ENCODE assay signal across 9 cellular contexts in the genomic region with DNA sequence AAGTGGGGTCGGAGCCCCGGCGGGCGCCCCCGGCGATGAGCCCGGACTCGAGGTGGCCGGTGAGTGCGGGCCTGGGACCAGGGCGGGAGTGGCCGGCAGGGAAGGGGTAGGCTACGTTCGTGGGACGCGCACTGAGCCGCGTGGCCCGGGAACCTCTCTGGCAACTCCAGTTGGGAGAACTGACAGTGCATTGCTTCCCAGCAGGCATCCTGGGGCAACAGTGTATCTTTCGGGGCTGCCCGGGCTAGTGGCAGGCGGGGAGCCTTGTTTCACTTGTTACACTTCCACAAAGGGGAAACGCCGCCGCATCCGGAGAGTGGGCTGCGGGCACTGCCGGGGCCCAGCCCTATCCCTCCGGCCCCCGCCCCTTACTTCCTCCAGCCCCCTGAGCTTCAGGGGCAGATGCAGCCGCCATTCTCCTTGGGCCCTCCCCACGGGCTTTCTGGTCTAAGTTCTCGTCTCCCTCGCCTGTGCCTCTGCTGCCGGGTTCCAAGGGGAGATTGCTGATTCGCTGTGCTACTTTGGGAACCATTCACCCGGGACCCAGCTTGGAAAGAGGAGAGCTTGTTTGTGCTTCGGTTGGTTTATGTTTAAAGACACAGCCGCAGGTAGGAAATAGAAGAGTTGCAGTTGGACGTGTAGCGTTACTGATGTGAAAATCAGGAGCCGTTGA. TPM values are rescaled to one million over a fixed set of nuclear protein-coding genes. Genes with fewer than 3 reads are reported as not detected.
DNase-seq lines count a peak whose midpoint lies in the region; ATAC-seq, FAIRE-seq and TF ChIP-seq lines count a peak whose summit lies in the region.
"Had no signal": no experiment of that assay in that cellular context is flagged by ENCODE, and none has a peak within 500 bp of the region (broad histone marks: within the 10 kb centered on the region; RNA-seq: fewer than 3 reads in every experiment).

No MANE protein-coding gene starts in this region.

- DNase-seq in GM06990 (ENCODE audit: extremely low read depth, insufficient read length) (peak; percentile 55), SK-N-MC (ENCODE audit: low read depth, low spot score) (no peak), body of pancreas (peak in 3 of 4 donors; percentile 17 to 27 (median 17)), keratinocyte (ENCODE audit: low read depth, low spot score) (no peak), NCI-H146 (lab: John Stamatoyannopoulos, UW) (no peak), DMS153 (lab: John Stamatoyannopoulos, UW) (no peak)
- DNase-seq in stimulated activated CD8-positive, alpha-beta memory T cell treated with anti-CD3 and anti-CD28 coated beads, Interleukin-12 subunit alpha, Interleukin-12 subunit beta, amount 100 ng/mL, for 4 hours (ENCODE audit: low read depth), result peak; percentile 24

- H3K27ac ChIP-seq in SK-N-MC (no peak overlapping the region), body of pancreas (peak overlapping the region in 3 of 4 donors; percentile 90 to 98 (median 95)), keratinocyte (ENCODE audit: control insufficient read depth, insufficient read depth, low read length) (peak overlapping the region; percentile 97)

- H3K36me3 ChIP-seq in GM06990 (ENCODE audit: control insufficient read depth, insufficient read depth, low read length), result peaks cover 15% of the 10 kb centered on the region
- peaks cover 14% of the 10 kb centered on the region; the same call in 1 of the 2 replicates for H3K36me3 ChIP-seq in SK-N-MC (ENCODE audit: insufficient read depth, low read length)
- peaks cover 0 to 4% of the 10 kb centered on the region in 2 donors for H3K36me3 ChIP-seq in body of pancreas (replicated peaks in 1 of 2; ENCODE audit: insufficient read depth in 1 of 2, low read depth in 2 of 2)
- H3K36me3 ChIP-seq in keratinocyte (ENCODE audit: control insufficient read depth in 2 of 2, extremely low read depth in 1 of 2, insufficient read depth in 2 of 2, low read length in 2 of 2), result peaks cover 16% of the 10 kb centered on the region in 2 experiments

- no peaks in the 10 kb centered on the region for H3K9me1 ChIP-seq in keratinocyte (ENCODE audit: control insufficient read depth, extremely low read depth, insufficient read depth, low read length)

- peak overlapping the region; percentile 95 for H3K4me3 ChIP-seq in GM06990 (replicated peaks; ENCODE audit: low read depth, low read length)
- H3K4me3 ChIP-seq in SK-N-MC, result peak overlapping the region; percentile 74
- peak overlapping the region; percentile 90 to 96 for H3K4me3 ChIP-seq in body of pancreas
- peak overlapping the region; percentile 73 to 95 (median 82) for H3K4me3 ChIP-seq in keratinocyte (ENCODE audit: control insufficient read depth in 2 of 3, extremely low read depth in 1 of 3, insufficient read depth in 2 of 3, low read depth in 1 of 3, low read length in 3 of 3)

- H3K4me1 ChIP-seq in body of pancreas (peaks cover 29% of the 10 kb centered on the region), keratinocyte (ENCODE audit: control insufficient read depth, extremely low read depth, insufficient read depth, low read length) (peaks cover 15% of the 10 kb centered on the region)

- H3K27me3 ChIP-seq in GM06990 (replicated peaks; ENCODE audit: control insufficient read depth, insufficient read depth, low read length) (no peaks in the 10 kb centered on the region), body of pancreas (no peaks in the 10 kb centered on the region), keratinocyte (ENCODE audit: control insufficient read depth, extremely low read depth, insufficient read depth, low read length) (no peaks in the 10 kb centered on the region)

- FAIRE-seq in keratinocyte (lab: Jason Lieb, UNC), result no peak
- FAIRE-seq: TTC549 had no signal

- H3K9me3 ChIP-seq in SK-N-MC (ENCODE audit: low read depth, low read length), result no peaks in the 10 kb centered on the region
- H3K9me3 ChIP-seq in body of pancreas, result no peaks in the 10 kb centered on the region
- no peaks in the 10 kb centered on the region for H3K9me3 ChIP-seq in keratinocyte (ENCODE audit: control insufficient read depth, low read depth, low read length)

- dilution Hi-C loops in keratinocyte (cut with MboI; ENCODE audit: extremely low pct_ligation_motif_present, low sequenced_read_pairs), result no loop called here

- TF ChIP-seq CTCF in GM06990 (IDR thresholded peaks at IDR 0.05; ENCODE audit: insufficient read depth, low read length, poor library complexity, severe bottlenecking) (no peak), body of pancreas (IDR thresholded peaks at IDR 0.05) (no peak), keratinocyte (optimal IDR thresholded peaks at IDR 0.05 in 1 of 3, IDR thresholded peaks at IDR 0.05 in 1 of 3, conservative IDR thresholded peaks at IDR 0.05 in 1 of 3; ENCODE audit: extremely low read depth in 1 of 3, insufficient read depth in 2 of 3, low read length in 3 of 3) (no peak)

- H3K9ac ChIP-seq in SK-N-MC (ENCODE audit: insufficient read length) (peak overlapping the region; percentile 96), keratinocyte (ENCODE audit: control insufficient read depth, extremely low read depth, insufficient read depth, low read length) (peak overlapping the region; percentile 98)

- peak overlapping the region; percentile 96 for H2AFZ ChIP-seq in keratinocyte (ENCODE audit: control insufficient read depth, low read length)

- TF ChIP-seq POLR2A in body of pancreas (IDR thresholded peaks at IDR 0.05), result no peak

- peak; percentile 10 for ATAC-seq in HG02759 (IDR thresholded peaks at IDR 0.05; ENCODE audit: unreplicated experiment)
- no peak for ATAC-seq in body of pancreas

- intact Hi-C loops in body of pancreas (cut with DNase I), result no loop called here

- H3K79me2 ChIP-seq in keratinocyte (ENCODE audit: control insufficient read depth, insufficient read depth, low read length), result peaks cover 42% of the 10 kb centered on the region

- H4K20me1 ChIP-seq in keratinocyte (ENCODE audit: control insufficient read depth, extremely low read depth, insufficient read depth, low read length), result peaks cover 6% of the 10 kb centered on the region

- peak overlapping the region; percentile 100 for H3K4me2 ChIP-seq in keratinocyte (ENCODE audit: control insufficient read depth, extremely low read depth, insufficient read depth, low read depth, low read length)

- 1 to 10% methylated on average over 7 to 42 of the region's 42 CpGs for WGBS in body of pancreas, 2 donors

RNA-seq across cellular contexts. Expression of gene BRPF1, which starts 0.7 kb away (rescaled TPM):
- 10 to 100 TPM in 1 of 2 donors, 1 to 10 TPM in 1; 9.6 to 10.9 TPM for total RNA-seq in body of pancreas
- polyA plus RNA-seq in keratinocyte, result 7.9 to 9.4 TPM (median 8.0 TPM) in 3 replicates
- polyA plus RNA-seq in keratinocyte (2011; ENCODE audit: low read depth), result 5.5 TPM
- 4.2 and 7.7 TPM in 2 replicates for polyA plus RNA-seq in keratinocyte (2011; cell fraction: cytosol; rRNA removed)
- 17.4 and 18.5 TPM in 2 replicates for polyA plus RNA-seq in keratinocyte (2011; cell fraction: nucleus; rRNA removed)
- 7.4 and 10.5 TPM in 2 replicates for polyA plus RNA-seq in keratinocyte (2012; ENCODE audit: low replicate concordance)
- 8.9 to 22.7 TPM (median 11.3 TPM) in 3 replicates for polyA minus RNA-seq in keratinocyte
- 10.2 TPM for polyA minus RNA-seq in keratinocyte (2011; cell fraction: cytosol; rRNA and poly(A)+ RNA removed)
- 12.1 and 14.5 TPM in 2 replicates for polyA minus RNA-seq in keratinocyte (2011; cell fraction: nucleus; rRNA and poly(A)+ RNA removed)

RNA-seq across cellular contexts. Expression of gene OGG1, which starts 17.5 kb away (rescaled TPM):
- 10 to 100 TPM; 18.1 to 28.3 TPM for total RNA-seq in body of pancreas
- 14.5 to 17.5 TPM (median 14.6 TPM) in 3 replicates for polyA plus RNA-seq in keratinocyte
- 3.0 TPM for polyA plus RNA-seq in keratinocyte (2011; ENCODE audit: low read depth)
- polyA plus RNA-seq in keratinocyte (2011; cell fraction: cytosol; rRNA removed), result 8.2 and 12.8 TPM in 2 replicates
- 10.2 and 13.8 TPM in 2 replicates for polyA plus RNA-seq in keratinocyte (2011; cell fraction: nucleus; rRNA removed)
- polyA plus RNA-seq in keratinocyte (2012; ENCODE audit: low replicate concordance), result 3.7 and 10.8 TPM in 2 replicates
- 21.7 to 51.1 TPM (median 23.2 TPM) in 3 replicates for polyA minus RNA-seq in keratinocyte
- polyA minus RNA-seq in keratinocyte (2011; cell fraction: cytosol; rRNA and poly(A)+ RNA removed), result 17.1 TPM
- polyA minus RNA-seq in keratinocyte (2011; cell fraction: nucleus; rRNA and poly(A)+ RNA removed), result 10.0 and 10.2 TPM in 2 replicates

RNA-seq across cellular contexts. Expression of gene CPNE9, which starts 28.6 kb away (rescaled TPM):
- total RNA-seq in body of pancreas, result not detected
- polyA plus RNA-seq in keratinocyte, result not detected in 3 replicates
- not detected for polyA plus RNA-seq in keratinocyte (2011; ENCODE audit: low read depth)
- not detected in 2 replicates for polyA plus RNA-seq in keratinocyte (2011; cell fraction: cytosol; rRNA removed)
- 0.46 TPM in 1 of 2 replicates, not detected in the other for polyA plus RNA-seq in keratinocyte (2011; cell fraction: nucleus; rRNA removed)
- polyA plus RNA-seq in keratinocyte (2012; ENCODE audit: low replicate concordance), result not detected in 2 replicates
- polyA minus RNA-seq in keratinocyte, result not detected in 3 replicates
- polyA minus RNA-seq in keratinocyte (2011; cell fraction: cytosol; rRNA and poly(A)+ RNA removed), result not detected
- polyA minus RNA-seq in keratinocyte (2011; cell fraction: nucleus; rRNA and poly(A)+ RNA removed), result not detected in 2 replicates

RNA-seq across cellular contexts. Expression of gene CAMK1, which starts 37.5 kb away (rescaled TPM):
- 10 to 100 TPM; 10.9 to 34.9 TPM for total RNA-seq in body of pancreas
- 1.1 to 2.4 TPM (median 2.3 TPM) in 3 replicates for polyA plus RNA-seq in keratinocyte
- 0.80 TPM for polyA plus RNA-seq in keratinocyte (2011; ENCODE audit: low read depth)
- polyA plus RNA-seq in keratinocyte (2011; cell fraction: cytosol; rRNA removed), result 0.90 and 1.4 TPM in 2 replicates
- polyA plus RNA-seq in keratinocyte (2011; cell fraction: nucleus; rRNA removed), result 1.1 and 1.5 TPM in 2 replicates
- polyA plus RNA-seq in keratinocyte (2012; ENCODE audit: low replicate concordance), result 0.35 and 2.7 TPM in 2 replicates
- 0.66 to 1.4 TPM (median 1.1 TPM) in 3 replicates for polyA minus RNA-seq in keratinocyte
- 2.9 TPM for polyA minus RNA-seq in keratinocyte (2011; cell fraction: cytosol; rRNA and poly(A)+ RNA removed)
- 0.63 and 0.85 TPM in 2 replicates for polyA minus RNA-seq in keratinocyte (2011; cell fraction: nucleus; rRNA and poly(A)+ RNA removed)

Comparison
In these comparisons a context has a peak if more than half of its experiments do, and no peak if none do; other contexts are left out.
1. DNase-seq: peak in GM06990 (single experiment), body of pancreas (3 of 4) and stimulated activated CD8-positive, alpha-beta memory T cell treated with anti-CD3 and anti-CD28 coated beads, Interleukin-12 subunit alpha, Interleukin-12 subunit beta, amount 100 ng/mL, for 4 hours (single experiment); none in SK-N-MC (single experiment), keratinocyte (single experiment), NCI-H146 (single experiment) and DMS153 (single experiment).
2. Peak in every context shown above with its lines, with median percentiles within 50 percentile points of each other: H3K4me3 ChIP-seq.